9 cellular contexts compared by ENCODE assay signal in genomic region chr18:46754188-46754587, GRCh38. TPM values are rescaled to one million over a fixed set of nuclear protein-coding genes. Genes with fewer than 3 reads are reported as not detected.
DNase-seq lines count a peak whose midpoint lies in the region; ATAC-seq and TF ChIP-seq lines count a peak whose summit lies in the region.
"Had no signal": no experiment of that assay in that cellular context is flagged by ENCODE, and none has a peak within 500 bp of the region (broad histone marks: within the 10 kb centered on the region; RNA-seq: fewer than 3 reads in every experiment).

No MANE protein-coding gene starts in this region.

- intact Hi-C loops in gastrocnemius medialis (cut with DNase I; ENCODE audit: low total_unique reads): loop anchor here (10.0 kb wide), 1 partner anchor 599 kb away; no protein-coding TSS in a partner anchor

- no peaks in the 10 kb centered on the region for H3K79me1 ChIP-seq in mesenchymal stem cell (replicated peaks; ENCODE audit: low read length, poor library complexity, severe bottlenecking)

- H2BK15ac ChIP-seq in mesenchymal stem cell (ENCODE audit: low read depth, poor library complexity, severe bottlenecking): no peak overlapping the region

- DNase-seq in mesenchymal stem cell (peak; percentile 16), NCI-H2081 treated with DMSO at 0.1 percent for 48 hours (lab: John Stamatoyannopoulos, UW) (no peak), DMS53 treated with DMSO at 0.1 percent for 48 hours (lab: John Stamatoyannopoulos, UW; ENCODE audit: unreplicated experiment) (no peak), gastrocnemius medialis (no peak), DMS153 (lab: John Stamatoyannopoulos, UW) (no peak)
- DNase-seq: glutamatergic neuron had no signal

- 86% methylated on average over 2 of the region's 3 CpGs for WGBS in mesenchymal stem cell

- in situ Hi-C loops in gastrocnemius medialis (cut with MboI; ENCODE audit: low sequenced_read_pairs in 4 of 4): no loop called here

- H3K4me2 ChIP-seq in mesenchymal stem cell (ENCODE audit: low read length, poor library complexity, severe bottlenecking): no peak overlapping the region

- no peak overlapping the region for H3K9ac ChIP-seq in mesenchymal stem cell (ENCODE audit: low read length)

- no peak overlapping the region for H2BK120ac ChIP-seq in mesenchymal stem cell (ENCODE audit: low read depth, low read length)

- ATAC-seq in GM18868 (IDR thresholded peaks at IDR 0.05; ENCODE audit: unreplicated experiment) (peak; percentile 63), GM21723 (IDR thresholded peaks at IDR 0.05; ENCODE audit: unreplicated experiment) (peak; percentile 69), HG03565 (IDR thresholded peaks at IDR 0.05; ENCODE audit: unreplicated experiment) (peak; percentile 74), gastrocnemius medialis (no peak)

- H3K36me3 ChIP-seq in mesenchymal stem cell (ENCODE audit: control insufficient read depth in 1 of 2, insufficient read depth in 2 of 2, low read depth in 1 of 2, low read length in 2 of 2) (no peaks in the 10 kb centered on the region), gastrocnemius medialis (no peaks in the 10 kb centered on the region)

- no peak overlapping the region for H2AK5ac ChIP-seq in mesenchymal stem cell (ENCODE audit: low read length, severe bottlenecking)

- no peak overlapping the region for H3K4ac ChIP-seq in mesenchymal stem cell (ENCODE audit: low read depth in 1 of 2, low read length in 2 of 2)

- no peak for TF ChIP-seq POLR2A in gastrocnemius medialis (IDR thresholded peaks at IDR 0.05)

- no peak overlapping the region for H3K4me3 ChIP-seq in mesenchymal stem cell (ENCODE audit: insufficient read depth in 1 of 2, low read depth in 1 of 2, low read length in 2 of 2)
- H3K4me3 ChIP-seq in gastrocnemius medialis: no peak overlapping the region

- H3K18ac ChIP-seq in mesenchymal stem cell (ENCODE audit: low read depth in 1 of 2, low read length in 2 of 2): no peak overlapping the region

- no peak overlapping the region for H2AFZ ChIP-seq in mesenchymal stem cell (ENCODE audit: low read depth, low read length)

- H3K9me3 ChIP-seq in mesenchymal stem cell (ENCODE audit: control insufficient read depth, low read length) (no peaks in the 10 kb centered on the region), gastrocnemius medialis (no peaks in the 10 kb centered on the region)

- H3K23ac ChIP-seq in mesenchymal stem cell (ENCODE audit: low read length in 2 of 2): no peak overlapping the region

- peaks cover 46 to 52% of the 10 kb centered on the region in 2 experiments for H3K27me3 ChIP-seq in mesenchymal stem cell (ENCODE audit: control insufficient read depth in 1 of 2, insufficient read depth in 1 of 2, low read length in 2 of 2)
- H3K27me3 ChIP-seq in gastrocnemius medialis: no peaks in the 10 kb centered on the region

- H3K4me1 ChIP-seq in mesenchymal stem cell (ENCODE audit: control insufficient read depth, insufficient read depth, low read depth, low read length) (peaks cover 18% of the 10 kb centered on the region), gastrocnemius medialis (peaks cover 12 to 22% of the 10 kb centered on the region in 2 donors)

- no peak for TF ChIP-seq CTCF in gastrocnemius medialis (IDR thresholded peaks at IDR 0.05 in 4 of 5, conservative IDR thresholded peaks at IDR 0.05 in 1 of 5)

- H2BK5ac ChIP-seq in mesenchymal stem cell (ENCODE audit: low read depth, low read length, poor library complexity, severe bottlenecking): no peak overlapping the region

- H2BK12ac ChIP-seq in mesenchymal stem cell (ENCODE audit: low read length in 2 of 2): no peak overlapping the region

- H3K14ac ChIP-seq in mesenchymal stem cell (ENCODE audit: low read length in 2 of 2): no peak overlapping the region

- H3K27ac ChIP-seq in mesenchymal stem cell (ENCODE audit: low read length, poor library complexity, severe bottlenecking) (no peak overlapping the region), gastrocnemius medialis (peak overlapping the region in 2 of 4 donors; percentile 80 to 88)

- H4K8ac ChIP-seq in mesenchymal stem cell (ENCODE audit: low read length): no peak overlapping the region

- H4K91ac ChIP-seq in mesenchymal stem cell (ENCODE audit: low read length): no peak overlapping the region

RNA-seq across cellular contexts. Expression of gene ST8SIA5, which starts 2.7 kb away (rescaled TPM):
- polyA plus RNA-seq in mesenchymal stem cell (2013, experiment 1 of 2): 0.62 TPM
- polyA plus RNA-seq in mesenchymal stem cell (2013, experiment 2 of 2): 0.66 TPM
- 1 to 10 TPM; 1.7 to 7.7 (median 3.6) TPM for total RNA-seq in gastrocnemius medialis

Comparison
In these comparisons a context has a peak if more than half of its experiments do, and no peak if none do; other contexts are left out.
1. ATAC-seq: peak in GM18868 (single experiment), GM21723 (single experiment) and HG03565 (single experiment); none in gastrocnemius medialis (0 of 2).